In the genomic region with DNA sequence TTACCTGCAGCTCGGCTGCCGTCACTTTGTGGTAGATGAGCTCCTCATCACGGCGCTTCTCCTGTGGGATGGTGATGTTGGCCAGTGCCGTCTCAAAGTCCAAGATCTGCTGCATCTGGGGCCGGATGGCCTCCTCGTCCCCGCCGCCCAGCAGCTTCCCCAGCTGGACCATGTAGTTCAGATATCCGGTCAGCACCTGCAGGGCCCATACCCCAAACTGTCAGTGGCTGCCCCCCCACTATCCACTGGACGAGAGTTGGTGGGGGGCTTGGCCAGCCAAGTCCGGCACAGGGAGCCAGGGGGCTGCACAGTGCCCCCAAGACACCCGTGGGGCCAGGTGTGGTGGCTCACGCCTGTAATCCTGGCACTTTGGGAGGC, we compare ENCODE assay signal across 8 cellular contexts.
"Had no signal": no experiment of that assay in that cellular context is flagged by ENCODE, and none has a peak within 500 bp of the region (broad histone marks: within the 10 kb centered on the region; RNA-seq: fewer than 3 reads in every experiment).

No MANE protein-coding gene starts in this region.

- ATAC-seq: body of pancreas had no signal

- H3K4me3 ChIP-seq: body of pancreas, lung, prostate gland, spleen, transverse colon had no signal

- H3K9me3 Mint-ChIP-seq: activated naive CD4-positive, alpha-beta T cell treated with anti-CD3 and anti-CD28 coated beads, Interleukin-2, amount 10 ng/mL, durations not matched to agents 7 days and 5 days had no signal

- H3K4me3 Mint-ChIP-seq: activated naive CD4-positive, alpha-beta T cell treated with anti-CD3 and anti-CD28 coated beads, Interleukin-2, amount 10 ng/mL, durations not matched to agents 7 days and 5 days had no signal

- H3K27me3 Mint-ChIP-seq: activated naive CD4-positive, alpha-beta T cell treated with anti-CD3 and anti-CD28 coated beads, Interleukin-2, amount 10 ng/mL, durations not matched to agents 7 days and 5 days had no signal

- DNase-seq: cortex of kidney had no signal

- H3K27me3 ChIP-seq: body of pancreas, foreskin keratinocyte, spleen, transverse colon had no signal

- H3K27ac ChIP-seq: foreskin keratinocyte, prostate gland had no signal

- H3K9me3 ChIP-seq: body of pancreas, prostate gland, spleen, transverse colon had no signal
